ENCODE assay signal across 1 cellular context in the genomic region with DNA sequence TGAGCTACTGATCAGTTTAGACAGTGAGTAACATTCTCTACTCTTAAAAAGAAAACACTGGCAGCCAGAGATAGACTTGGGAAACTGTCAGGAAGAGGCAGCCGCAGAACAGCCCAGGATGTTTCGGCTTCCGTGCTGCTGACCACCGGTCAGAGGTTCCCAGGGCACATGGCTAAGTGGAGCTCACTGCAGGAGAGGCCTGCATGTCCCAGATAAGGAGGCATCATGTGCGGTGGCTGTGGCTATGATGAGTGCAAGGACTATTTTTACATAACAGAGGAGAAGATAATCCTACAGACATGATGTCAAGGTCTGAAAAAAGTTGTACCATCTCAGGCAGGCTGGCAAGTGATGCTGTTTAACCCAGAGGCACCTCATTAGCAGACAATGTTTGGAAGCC.
TF ChIP-seq lines count a peak whose summit lies in the region.

No MANE protein-coding gene starts in this region.

TF ChIP-seq in K562, 482 proteins besides CTCF, POLR2A, EP300 and RAD21 (continued from another document and continues in another):
- TF ChIP-seq CHD7 (IDR thresholded peaks at IDR 0.05; ENCODE audit: low read depth, low read length) (no peak), BRD9 (IDR thresholded peaks at IDR 0.05; ENCODE audit: low read depth, partially characterized antibody) (no peak), RHOXF2B (CRISPR knock-in tag; conservative IDR thresholded peaks at IDR 0.05) (no peak), ZBTB8A (IDR thresholded peaks at IDR 0.05; ENCODE audit: partially characterized antibody) (no peak), EHMT2 (IDR thresholded peaks at IDR 0.05) (no peak), XRCC3 (IDR thresholded peaks at IDR 0.05) (no peak), ZNF253 (CRISPR knock-in tag; conservative IDR thresholded peaks at IDR 0.05) (no peak), SOX6 (IDR thresholded peaks at IDR 0.05) (peak; percentile 84), HDAC1 (IDR thresholded peaks at IDR 0.05) (0 out of 4 replicates have a peak, but pooled peaks of 1 of the 2 experiments have one; percentile 40), TRIM25 (IDR thresholded peaks at IDR 0.05; ENCODE audit: borderline replicate concordance) (no peak), ZNF311 (CRISPR knock-in tag; IDR thresholded peaks at IDR 0.05) (peak; percentile 69; the same call in 1 of the 2 replicates), SAFB2 (IDR thresholded peaks at IDR 0.05; ENCODE audit: borderline replicate concordance, low read depth, low read length, severe bottlenecking) (no peak), RREB1 (CRISPR knock-in tag; IDR thresholded peaks at IDR 0.05) (no peak), DNMT1 (IDR thresholded peaks at IDR 0.05) (no peak), GTF2E2 (tag; IDR thresholded peaks at IDR 0.05) (no peak), MTA2 (IDR thresholded peaks at IDR 0.05; ENCODE audit: low read depth) (peak; percentile 76), MAFK (IDR thresholded peaks at IDR 0.05; ENCODE audit: low read length) (no peak), PHF21A (IDR thresholded peaks at IDR 0.05; ENCODE audit: borderline replicate concordance, low read depth) (no peak), ZMIZ1 (IDR thresholded peaks at IDR 0.05; ENCODE audit: low read depth in 2 of 2, low read length in 2 of 2) (peak in 1 of 2 experiments; percentile 64; a peak in 2 of 4 replicates), CEBPZ (IDR thresholded peaks at IDR 0.05; ENCODE audit: borderline replicate concordance, low read depth, low read length) (no peak)
- TF ChIP-seq, protein P1, sequence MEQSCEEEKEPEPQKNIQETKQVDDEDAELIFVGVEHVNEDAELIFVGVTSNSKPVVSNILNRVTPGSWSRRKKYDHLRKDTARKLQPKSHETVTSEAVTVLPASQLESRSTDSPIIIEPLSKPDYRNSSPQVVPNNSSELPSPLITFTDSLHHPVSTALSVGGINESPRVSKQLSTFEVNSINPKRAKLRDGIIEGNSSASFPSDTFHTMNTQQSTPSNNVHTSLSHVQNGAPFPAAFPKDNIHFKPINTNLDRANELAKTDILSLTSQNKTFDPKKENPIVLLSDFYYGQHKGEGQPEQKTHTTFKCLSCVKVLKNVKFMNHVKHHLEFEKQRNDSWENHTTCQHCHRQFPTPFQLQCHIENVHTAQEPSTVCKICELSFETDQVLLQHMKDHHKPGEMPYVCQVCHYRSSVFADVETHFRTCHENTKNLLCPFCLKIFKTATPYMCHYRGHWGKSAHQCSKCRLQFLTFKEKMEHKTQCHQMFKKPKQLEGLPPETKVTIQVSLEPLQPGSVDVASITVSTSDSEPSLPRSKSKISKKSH (CRISPR knock-in tag; IDR thresholded peaks at IDR 0.05) = no peak
